Comparison of ENCODE assay signal across 1 cellular context in the genomic region with DNA sequence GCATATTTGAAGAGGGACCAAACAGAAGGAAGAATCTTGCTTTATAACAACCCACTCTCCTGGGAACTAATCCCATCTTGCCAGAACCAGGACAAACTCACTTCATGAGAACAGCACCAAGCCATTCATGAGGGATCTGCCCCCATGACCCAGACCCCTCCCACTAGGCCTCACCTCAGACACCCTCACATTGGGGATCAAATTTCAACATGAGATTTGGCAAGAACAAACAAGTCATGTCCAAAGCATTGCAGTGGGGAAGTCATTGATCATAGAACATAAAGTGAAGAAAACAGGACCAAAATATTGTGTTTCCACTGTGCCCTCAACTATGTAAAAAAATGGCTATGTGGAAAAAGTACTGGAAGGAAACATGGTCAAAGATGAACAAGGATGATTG.
TF ChIP-seq lines count a peak whose summit lies in the region.

No MANE protein-coding gene starts in this region.

TF ChIP-seq in SK-N-SH, 30 proteins besides CTCF, POLR2A, EP300 and RAD21 (continued from another document):
- TF ChIP-seq, protein P1, sequence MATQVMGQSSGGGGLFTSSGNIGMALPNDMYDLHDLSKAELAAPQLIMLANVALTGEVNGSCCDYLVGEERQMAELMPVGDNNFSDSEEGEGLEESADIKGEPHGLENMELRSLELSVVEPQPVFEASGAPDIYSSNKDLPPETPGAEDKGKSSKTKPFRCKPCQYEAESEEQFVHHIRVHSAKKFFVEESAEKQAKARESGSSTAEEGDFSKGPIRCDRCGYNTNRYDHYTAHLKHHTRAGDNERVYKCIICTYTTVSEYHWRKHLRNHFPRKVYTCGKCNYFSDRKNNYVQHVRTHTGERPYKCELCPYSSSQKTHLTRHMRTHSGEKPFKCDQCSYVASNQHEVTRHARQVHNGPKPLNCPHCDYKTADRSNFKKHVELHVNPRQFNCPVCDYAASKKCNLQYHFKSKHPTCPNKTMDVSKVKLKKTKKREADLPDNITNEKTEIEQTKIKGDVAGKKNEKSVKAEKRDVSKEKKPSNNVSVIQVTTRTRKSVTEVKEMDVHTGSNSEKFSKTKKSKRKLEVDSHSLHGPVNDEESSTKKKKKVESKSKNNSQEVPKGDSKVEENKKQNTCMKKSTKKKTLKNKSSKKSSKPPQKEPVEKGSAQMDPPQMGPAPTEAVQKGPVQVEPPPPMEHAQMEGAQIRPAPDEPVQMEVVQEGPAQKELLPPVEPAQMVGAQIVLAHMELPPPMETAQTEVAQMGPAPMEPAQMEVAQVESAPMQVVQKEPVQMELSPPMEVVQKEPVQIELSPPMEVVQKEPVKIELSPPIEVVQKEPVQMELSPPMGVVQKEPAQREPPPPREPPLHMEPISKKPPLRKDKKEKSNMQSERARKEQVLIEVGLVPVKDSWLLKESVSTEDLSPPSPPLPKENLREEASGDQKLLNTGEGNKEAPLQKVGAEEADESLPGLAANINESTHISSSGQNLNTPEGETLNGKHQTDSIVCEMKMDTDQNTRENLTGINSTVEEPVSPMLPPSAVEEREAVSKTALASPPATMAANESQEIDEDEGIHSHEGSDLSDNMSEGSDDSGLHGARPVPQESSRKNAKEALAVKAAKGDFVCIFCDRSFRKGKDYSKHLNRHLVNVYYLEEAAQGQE (IDR thresholded peaks at IDR 0.05; ENCODE audit: low read depth, low read length), result no peak
- TF ChIP-seq POLR2AphosphoS5 (IDR thresholded peaks at IDR 0.05; ENCODE audit: low read depth, low read length) (no peak), TEAD4 (IDR thresholded peaks at IDR 0.05; ENCODE audit: borderline replicate concordance, insufficient read depth) (no peak), FOXJ3 (CRISPR knock-in tag; IDR thresholded peaks at IDR 0.05) (no peak), FOSL2 (IDR thresholded peaks at IDR 0.05; ENCODE audit: borderline replicate concordance, low read depth) (no peak), MXI1 (IDR thresholded peaks at IDR 0.05; ENCODE audit: low read depth, low read length) (no peak), MEF2A (IDR thresholded peaks at IDR 0.05; ENCODE audit: borderline replicate concordance, low read depth) (no peak), ELF1 (IDR thresholded peaks at IDR 0.05) (no peak), YY1 (IDR thresholded peaks at IDR 0.05; ENCODE audit: low read depth) (no peak), NRF1 (IDR thresholded peaks at IDR 0.05; ENCODE audit: low read depth, low read length) (no peak), NFIC (IDR thresholded peaks at IDR 0.05; ENCODE audit: borderline replicate concordance) (no peak), RFX5 (IDR thresholded peaks at IDR 0.05; ENCODE audit: low read length) (no peak)
- TF ChIP-seq, protein P2, sequence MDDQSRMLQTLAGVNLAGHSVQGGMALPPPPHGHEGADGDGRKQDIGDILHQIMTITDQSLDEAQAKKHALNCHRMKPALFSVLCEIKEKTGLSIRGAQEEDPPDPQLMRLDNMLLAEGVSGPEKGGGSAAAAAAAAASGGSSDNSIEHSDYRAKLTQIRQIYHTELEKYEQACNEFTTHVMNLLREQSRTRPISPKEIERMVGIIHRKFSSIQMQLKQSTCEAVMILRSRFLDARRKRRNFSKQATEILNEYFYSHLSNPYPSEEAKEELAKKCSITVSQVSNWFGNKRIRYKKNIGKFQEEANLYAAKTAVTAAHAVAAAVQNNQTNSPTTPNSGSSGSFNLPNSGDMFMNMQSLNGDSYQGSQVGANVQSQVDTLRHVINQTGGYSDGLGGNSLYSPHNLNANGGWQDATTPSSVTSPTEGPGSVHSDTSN (IDR thresholded peaks at IDR 0.05), result no peak
- TF ChIP-seq, protein P3, sequence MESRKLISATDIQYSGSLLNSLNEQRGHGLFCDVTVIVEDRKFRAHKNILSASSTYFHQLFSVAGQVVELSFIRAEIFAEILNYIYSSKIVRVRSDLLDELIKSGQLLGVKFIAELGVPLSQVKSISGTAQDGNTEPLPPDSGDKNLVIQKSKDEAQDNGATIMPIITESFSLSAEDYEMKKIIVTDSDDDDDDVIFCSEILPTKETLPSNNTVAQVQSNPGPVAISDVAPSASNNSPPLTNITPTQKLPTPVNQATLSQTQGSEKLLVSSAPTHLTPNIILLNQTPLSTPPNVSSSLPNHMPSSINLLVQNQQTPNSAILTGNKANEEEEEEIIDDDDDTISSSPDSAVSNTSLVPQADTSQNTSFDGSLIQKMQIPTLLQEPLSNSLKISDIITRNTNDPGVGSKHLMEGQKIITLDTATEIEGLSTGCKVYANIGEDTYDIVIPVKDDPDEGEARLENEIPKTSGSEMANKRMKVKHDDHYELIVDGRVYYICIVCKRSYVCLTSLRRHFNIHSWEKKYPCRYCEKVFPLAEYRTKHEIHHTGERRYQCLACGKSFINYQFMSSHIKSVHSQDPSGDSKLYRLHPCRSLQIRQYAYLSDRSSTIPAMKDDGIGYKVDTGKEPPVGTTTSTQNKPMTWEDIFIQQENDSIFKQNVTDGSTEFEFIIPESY (IDR thresholded peaks at IDR 0.05; ENCODE audit: borderline replicate concordance, low read depth), result no peak
- TF ChIP-seq, protein P4, sequence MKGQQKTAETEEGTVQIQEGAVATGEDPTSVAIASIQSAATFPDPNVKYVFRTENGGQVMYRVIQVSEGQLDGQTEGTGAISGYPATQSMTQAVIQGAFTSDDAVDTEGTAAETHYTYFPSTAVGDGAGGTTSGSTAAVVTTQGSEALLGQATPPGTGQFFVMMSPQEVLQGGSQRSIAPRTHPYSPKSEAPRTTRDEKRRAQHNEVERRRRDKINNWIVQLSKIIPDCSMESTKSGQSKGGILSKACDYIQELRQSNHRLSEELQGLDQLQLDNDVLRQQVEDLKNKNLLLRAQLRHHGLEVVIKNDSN (IDR thresholded peaks at IDR 0.05; ENCODE audit: borderline replicate concordance, low read depth), result no peak
